In the genomic region with DNA sequence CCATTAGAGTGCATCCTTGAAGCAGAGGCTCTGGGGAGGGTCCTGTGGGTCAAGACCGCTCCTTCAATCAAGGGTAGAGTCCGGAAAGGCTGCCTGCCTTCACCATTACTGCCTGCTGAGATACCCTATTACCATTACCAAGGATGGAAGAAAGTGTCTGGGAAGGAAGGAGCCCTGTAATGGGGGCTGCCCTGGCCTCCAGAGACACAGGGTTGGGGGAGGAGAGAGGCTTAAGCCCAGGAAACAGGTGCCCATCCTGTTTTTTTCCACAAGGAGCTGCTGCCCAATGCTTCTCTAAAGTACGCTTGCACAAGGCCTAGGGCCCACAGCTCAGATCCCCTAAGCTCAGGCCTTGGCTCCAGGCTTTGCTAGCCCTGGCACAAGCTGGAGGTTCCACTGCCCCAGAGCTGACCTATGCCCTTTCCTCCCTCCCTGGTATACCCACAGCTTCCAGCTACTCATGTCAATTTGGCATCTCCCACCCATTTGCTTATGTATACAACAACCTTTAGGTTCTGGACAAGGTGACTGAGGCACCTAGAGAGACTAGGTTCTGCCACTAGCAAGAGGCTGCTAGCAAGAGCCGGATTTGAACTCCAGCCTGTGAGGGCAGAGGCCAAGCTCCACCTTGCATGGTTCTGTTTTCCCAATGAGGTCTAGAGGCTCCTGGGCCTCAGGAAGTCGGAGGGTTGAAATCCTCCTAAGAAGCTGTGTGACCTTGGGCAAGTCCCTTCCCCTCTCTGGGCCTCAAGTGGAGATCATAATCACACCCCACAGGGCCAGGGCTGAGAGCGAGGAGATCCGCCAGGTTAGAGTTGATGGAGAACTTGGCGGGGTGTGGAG, we compare ENCODE assay signal across 13 cellular contexts. TPM values are rescaled to one million over a fixed set of nuclear protein-coding genes. Genes with fewer than 3 reads are reported as not detected.
DNase-seq lines count a peak whose midpoint lies in the region; ATAC-seq, FAIRE-seq and TF ChIP-seq lines count a peak whose summit lies in the region.
"Had no signal": no experiment of that assay in that cellular context is flagged by ENCODE, and none has a peak within 500 bp of the region (broad histone marks: within the 10 kb centered on the region; RNA-seq: fewer than 3 reads in every experiment).

No MANE protein-coding gene starts in this region.

- no peaks in the 10 kb centered on the region for H3K36me3 ChIP-seq in Loucy (ENCODE audit: insufficient read depth, low read length)
- H3K36me3 ChIP-seq in K562 (ENCODE audit: control insufficient read depth, insufficient read depth, low read length), result peaks cover 32% of the 10 kb centered on the region; the same call in 1 of the 3 replicates

- TF ChIP-seq CTCF in Loucy (conservative IDR thresholded peaks at IDR 0.05; ENCODE audit: low read length) (no peak), K562 (IDR thresholded peaks at IDR 0.05 in 2 of 3, conservative IDR thresholded peaks at IDR 0.05 in 1 of 3; ENCODE audit: insufficient read depth in 2 of 3, low read depth in 1 of 3, low read length in 3 of 3) (no peak)

- H3K9me3 Mint-ChIP-seq in natural killer cell treated with Interleukin-12 subunit alpha and Interleukin-12 subunit beta and Interleukin-15 and Interleukin-18, amount 100 ng/mL, for 72 hours, result no peaks in the 10 kb centered on the region

- peaks cover 12 to 32% of the 10 kb centered on the region in 2 donors for H3K4me1 Mint-ChIP-seq in natural killer cell treated with Interleukin-12 subunit alpha and Interleukin-12 subunit beta and Interleukin-15 and Interleukin-18, amount 100 ng/mL, for 72 hours (ENCODE audit: low read depth in 2 of 2)

- no peak overlapping the region for H3K27ac Mint-ChIP-seq in natural killer cell treated with Interleukin-12 subunit alpha and Interleukin-12 subunit beta and Interleukin-15 and Interleukin-18, amount 100 ng/mL, for 72 hours

- H3K27ac ChIP-seq in K562 (ENCODE audit: extremely low read depth, low read depth, low read length), result no peak overlapping the region; the same call in 2 of the 3 replicates
- H3K27ac ChIP-seq: SK-N-MC had no signal

- in situ Hi-C loops in K562 (cut with MboI), result no loop called here

- peaks cover 3% of the 10 kb centered on the region; the same call in 1 of the 2 replicates for H3F3A ChIP-seq in Loucy (ENCODE audit: low read depth)

- no TSS peak for BruUV-seq in K562 (replicated peaks; lab: Mats Ljungman, UMichigan)

- POLR2A ChIA-PET in K562 (lab: Yijun Ruan, JAX), result interaction anchor here (0.5 to 7.8 kb wide), 7 partner anchors 8 to 613 kb away, joined by 3 to 58 read pairs (median 3); partner anchors contain the start of gene FERMT3

- FAIRE-seq in K562 (lab: Jason Lieb, UNC), result peak; percentile 19
- FAIRE-seq: GM19239, kidney had no signal

- H3K9me2 ChIP-seq in Loucy (replicated peaks; ENCODE audit: low read depth, low read length), result no peaks in the 10 kb centered on the region

- H3K79me2 ChIP-seq in Loucy (ENCODE audit: insufficient read depth, low read length) (peaks cover 21% of the 10 kb centered on the region), K562 (ENCODE audit: control insufficient read depth, insufficient read depth, low read length) (peaks cover 43% of the 10 kb centered on the region)

- H3K4me3 ChIP-seq in Loucy (ENCODE audit: low read length, poor library complexity, severe bottlenecking) (no peak overlapping the region), K562 (no peak overlapping the region)

- no peaks in the 10 kb centered on the region for H3K9me1 ChIP-seq in K562 (ENCODE audit: control insufficient read depth, insufficient read depth, low read length)

- WGBS in K562 (ENCODE audit: insufficient coverage, low coverage, missing lambda C conversion rate), result 51% methylated on average over 6 of the region's 8 CpGs

- H3K27me3 Mint-ChIP-seq in natural killer cell treated with Interleukin-12 subunit alpha and Interleukin-12 subunit beta and Interleukin-15 and Interleukin-18, amount 100 ng/mL, for 72 hours, result no peaks in the 10 kb centered on the region

- no peak overlapping the region for H2AFZ ChIP-seq in Loucy (ENCODE audit: low read length)
- no peak overlapping the region for H2AFZ ChIP-seq in K562 (ENCODE audit: low read depth, low read length)

- H4K20me1 ChIP-seq in Loucy (ENCODE audit: insufficient read depth, low read length, poor library complexity, severe bottlenecking) (peaks cover 14% of the 10 kb centered on the region), K562 (replicated peaks; ENCODE audit: control insufficient read depth, insufficient read depth, low read length) (peaks cover 7% of the 10 kb centered on the region)

- H3K9me3 ChIP-seq in Loucy (ENCODE audit: insufficient read depth, low read depth, low read length) (no peaks in the 10 kb centered on the region), K562 (replicated peaks; ENCODE audit: control insufficient read depth, insufficient read depth, low read depth, low read length) (no peaks in the 10 kb centered on the region)

- intact Hi-C loops in K562 (cut with micrococcal nuclease), result loop anchor here (10.0 kb wide), 1 partner anchor 55 kb away; the partner anchor contains the start of genes CATSPERZ and ESRRA

- ATAC-seq in K562 (no peak), HG03354 (IDR thresholded peaks at IDR 0.05; ENCODE audit: poor library complexity, severe bottlenecking, unreplicated experiment) (no peak), GM19452 (IDR thresholded peaks at IDR 0.05; ENCODE audit: unreplicated experiment) (no peak)
- no peak for ATAC-seq in natural killer cell treated with Interleukin-12 subunit alpha and Interleukin-12 subunit beta and Interleukin-15 and Interleukin-18, amount 100 ng/mL, for 72 hours

- CTCF ChIA-PET in K562 (lab: Yijun Ruan, JAX; ENCODE audit: low intra/inter-chr PET ratio), result no interaction called here

- H3K4me1 ChIP-seq in Loucy (ENCODE audit: insufficient read depth, low read length, poor library complexity, severe bottlenecking), result peaks cover 36% of the 10 kb centered on the region
- peaks cover 30 to 89% of the 10 kb centered on the region in 2 experiments for H3K4me1 ChIP-seq in K562 (replicated peaks in 1 of 2; ENCODE audit: control insufficient read depth in 2 of 2, insufficient read depth in 2 of 2, low read length in 2 of 2)

- DNase-seq in DMS53 (lab: John Stamatoyannopoulos, UW), result peak; percentile 32
- no peak for DNase-seq in DMS53 treated with DMSO at 0.1 percent for 48 hours (lab: John Stamatoyannopoulos, UW; ENCODE audit: unreplicated experiment)
- peak in 1 of 4 experiments; percentile 32 for DNase-seq in K562 (ENCODE audit: extremely low read depth in 1 of 4, low spot score in 3 of 4)
- DNase-seq in natural killer cell treated with Interleukin-12 subunit alpha and Interleukin-12 subunit beta and Interleukin-15 and Interleukin-18, amount 100 ng/mL, for 72 hours (ENCODE audit: low spot score), result no peak
- no peak for DNase-seq in SIG-M5 (lab: John Stamatoyannopoulos, UW)
- DNase-seq: GOT3, kidney, NCI-H748 treated with DMSO at 0.1 percent for 48 hours had no signal

- peak overlapping the region; percentile 57 for H3K4me3 Mint-ChIP-seq in natural killer cell treated with Interleukin-12 subunit alpha and Interleukin-12 subunit beta and Interleukin-15 and Interleukin-18, amount 100 ng/mL, for 72 hours

- H3K4me2 ChIP-seq in Loucy (ENCODE audit: low read depth, low read length, poor library complexity, severe bottlenecking) (peak overlapping the region; percentile 89), K562 (ENCODE audit: insufficient read depth, low read length) (no peak overlapping the region)

- H3K9ac ChIP-seq in Loucy (ENCODE audit: low read depth, low read length, poor library complexity, severe bottlenecking) (no peak overlapping the region), K562 (ENCODE audit: insufficient read depth in 1 of 2, low read depth in 2 of 2, low read length in 2 of 2) (peak overlapping the region in 1 of 2 experiments; percentile 95; a peak in 2 of 4 replicates)

- TF ChIP-seq EP300 in K562 (IDR thresholded peaks at IDR 0.05; ENCODE audit: low read length), result no peak

- no peaks in the 10 kb centered on the region for H3K36me3 Mint-ChIP-seq in natural killer cell treated with Interleukin-12 subunit alpha and Interleukin-12 subunit beta and Interleukin-15 and Interleukin-18, amount 100 ng/mL, for 72 hours

- H3K27me3 ChIP-seq in Loucy (ENCODE audit: insufficient read depth, low read length, poor library complexity, severe bottlenecking), result no peaks in the 10 kb centered on the region
- H3K27me3 ChIP-seq in K562 (ENCODE audit: control insufficient read depth in 2 of 2, insufficient read depth in 2 of 2, low read length in 2 of 2), result no peaks in the 10 kb centered on the region

- no peak for TF ChIP-seq RAD21 in K562 (CRISPR knock-in tag; conservative IDR thresholded peaks at IDR 0.05 in 1 of 2, IDR thresholded peaks at IDR 0.05 in 1 of 2)

- TF ChIP-seq POLR2A in K562 (conservative IDR thresholded peaks at IDR 0.05), result no peak

RNA-seq across cellular contexts. Expression of gene PLCB3, which starts 1.5 kb away (rescaled TPM):
- 41.0 and 132 TPM in 2 replicates for total RNA-seq in K562 (2011; cell fraction: chromatin; rRNA removed; ENCODE audit: low replicate concordance)
- total RNA-seq in K562 (2011; cell fraction: nucleolus; rRNA removed), result 77.6 and 79.7 TPM in 2 replicates
- 28.1 and 43.7 TPM in 2 replicates for total RNA-seq in K562 (2011; cell fraction: nucleoplasm; rRNA removed)
- total RNA-seq in K562 (2014; rRNA removed) (33.6 and 42.5 TPM in 2 replicates), K562 (2014; rRNA removed; fragmentation: Illumina TruSeq; extraction: Trizol) (7.0 and 8.4 TPM in 2 replicates), K562 (2015; rRNA removed; fragmentation: Illumina TruSeq; extraction: Trizol) (14.6 and 14.9 TPM in 2 replicates), K562 (2021) (37.1 and 44.8 TPM in 2 replicates)
- polyA plus RNA-seq in K562 (2011; rRNA removed) (11.5 and 18.0 TPM in 2 replicates), K562 (2014; fragmentation: Illumina TruSeq; extraction: Trizol) (16.0 and 23.9 TPM in 2 replicates), K562 (2014; fragmentation: Nextera tagmentation; extraction: Ambion mirVana) (under 1 TPM; 0.31 to 0.37 TPM), K562 (2014; rRNA removed) (24.7 and 27.6 TPM in 2 replicates)
- 10.3 and 18.2 TPM in 2 replicates for polyA plus RNA-seq in K562 (2011; cell fraction: cytosol; rRNA removed)
- polyA plus RNA-seq in K562 (2011; cell fraction: nucleus; rRNA removed), result 77.2 and 104 TPM in 2 replicates
- 23.9 and 26.4 TPM in 2 replicates for polyA plus RNA-seq in K562 (2012)
- polyA minus RNA-seq in K562 (2011; rRNA and poly(A)+ RNA removed), result 9.7 and 13.1 TPM in 2 replicates
- polyA minus RNA-seq in K562 (2011; cell fraction: cytosol; rRNA and poly(A)+ RNA removed), result 19.2 and 19.7 TPM in 2 replicates
- polyA minus RNA-seq in K562 (2011; cell fraction: nucleus; rRNA and poly(A)+ RNA removed), result 20.1 and 25.0 TPM in 2 replicates
- 10 to 100 TPM; 13.9 to 16.4 TPM for total RNA-seq in natural killer cell treated with Interleukin-12 subunit alpha and Interleukin-12 subunit beta and Interleukin-15 and Interleukin-18, amount 100 ng/mL, for 72 hours

RNA-seq across cellular contexts. Expression of gene PPP1R14B, which starts 3.0 kb away (rescaled TPM):
- 22.4 and 60.4 TPM in 2 replicates for total RNA-seq in K562 (2011; cell fraction: chromatin; rRNA removed; ENCODE audit: low replicate concordance)
- total RNA-seq in K562 (2011; cell fraction: nucleolus; rRNA removed), result 71.5 and 97.6 TPM in 2 replicates
- total RNA-seq in K562 (2011; cell fraction: nucleoplasm; rRNA removed), result 71.8 and 129 TPM in 2 replicates
- total RNA-seq in K562 (2014; rRNA removed), result 566 and 592 TPM in 2 replicates
- total RNA-seq in K562 (2014; rRNA removed; fragmentation: Illumina TruSeq; extraction: Trizol), result 114 and 162 TPM in 2 replicates
- 300 and 321 TPM in 2 replicates for total RNA-seq in K562 (2015; rRNA removed; fragmentation: Illumina TruSeq; extraction: Trizol)
- total RNA-seq in K562 (2021), result 391 and 402 TPM in 2 replicates
- 182 and 196 TPM in 2 replicates for polyA plus RNA-seq in K562 (2011; rRNA removed)
- 198 and 362 TPM in 2 replicates for polyA plus RNA-seq in K562 (2011; cell fraction: cytosol; rRNA removed)
- 169 and 217 TPM in 2 replicates for polyA plus RNA-seq in K562 (2011; cell fraction: nucleus; rRNA removed)
- polyA plus RNA-seq in K562 (2012), result 195 and 318 TPM in 2 replicates
- 212 and 254 TPM in 2 replicates for polyA plus RNA-seq in K562 (2014; fragmentation: Illumina TruSeq; extraction: Trizol)
- polyA plus RNA-seq in K562 (2014; fragmentation: Nextera tagmentation; extraction: Ambion mirVana), result 10 to 100 TPM in 1 of 2 experiments, 1 to 10 TPM in 1; 7.7 to 17.5 TPM
- polyA plus RNA-seq in K562 (2014; rRNA removed), result 312 and 380 TPM in 2 replicates
- polyA minus RNA-seq in K562 (2011; rRNA and poly(A)+ RNA removed), result 33.2 and 49.9 TPM in 2 replicates
- 84.7 and 86.5 TPM in 2 replicates for polyA minus RNA-seq in K562 (2011; cell fraction: cytosol; rRNA and poly(A)+ RNA removed)
- 27.9 and 34.1 TPM in 2 replicates for polyA minus RNA-seq in K562 (2011; cell fraction: nucleus; rRNA and poly(A)+ RNA removed)
- total RNA-seq in natural killer cell treated with Interleukin-12 subunit alpha and Interleukin-12 subunit beta and Interleukin-15 and Interleukin-18, amount 100 ng/mL, for 72 hours, result 100 to 1,000 TPM; 130 to 236 TPM

RNA-seq across cellular contexts. Expression of gene FKBP2, which starts 8.9 kb away (rescaled TPM):
- total RNA-seq in K562 (2011; cell fraction: chromatin; rRNA removed; ENCODE audit: low replicate concordance), result 24.7 and 45.5 TPM in 2 replicates
- 58.4 and 66.4 TPM in 2 replicates for total RNA-seq in K562 (2011; cell fraction: nucleolus; rRNA removed)
- 56.3 and 59.5 TPM in 2 replicates for total RNA-seq in K562 (2011; cell fraction: nucleoplasm; rRNA removed)
- total RNA-seq in K562 (2014; rRNA removed) (151 TPM in 2 replicates), K562 (2014; rRNA removed; fragmentation: Illumina TruSeq; extraction: Trizol) (28.0 and 49.2 TPM in 2 replicates), K562 (2015; rRNA removed; fragmentation: Illumina TruSeq; extraction: Trizol) (73.1 and 79.0 TPM in 2 replicates), K562 (2021) (44.5 and 58.1 TPM in 2 replicates)
- polyA plus RNA-seq in K562 (2011; rRNA removed) (30.8 and 36.6 TPM in 2 replicates), K562 (2014; fragmentation: Illumina TruSeq; extraction: Trizol) (71.7 and 83.5 TPM in 2 replicates), K562 (2014; fragmentation: Nextera tagmentation; extraction: Ambion mirVana) (10 to 100 TPM in 1 of 2 experiments, 1 to 10 TPM in 1; 3.5 to 27.1 TPM), K562 (2014; rRNA removed) (92.2 and 110 TPM in 2 replicates)
- 60.1 and 75.2 TPM in 2 replicates for polyA plus RNA-seq in K562 (2011; cell fraction: cytosol; rRNA removed)
- polyA plus RNA-seq in K562 (2011; cell fraction: nucleus; rRNA removed), result 52.4 and 56.6 TPM in 2 replicates
- polyA plus RNA-seq in K562 (2012), result 115 and 123 TPM in 2 replicates
- polyA minus RNA-seq in K562 (2011; rRNA and poly(A)+ RNA removed), result 10.6 and 16.1 TPM in 2 replicates
- 33.8 and 40.5 TPM in 2 replicates for polyA minus RNA-seq in K562 (2011; cell fraction: cytosol; rRNA and poly(A)+ RNA removed)
- 7.8 and 14.2 TPM in 2 replicates for polyA minus RNA-seq in K562 (2011; cell fraction: nucleus; rRNA and poly(A)+ RNA removed)
- 10 to 100 TPM; 33.1 to 53.5 TPM for total RNA-seq in natural killer cell treated with Interleukin-12 subunit alpha and Interleukin-12 subunit beta and Interleukin-15 and Interleukin-18, amount 100 ng/mL, for 72 hours

RNA-seq across cellular contexts. Expression of gene VEGFB, which starts 15.4 kb away (rescaled TPM):
- total RNA-seq in K562 (2011; cell fraction: chromatin; rRNA removed; ENCODE audit: low replicate concordance), result 16.1 and 40.0 TPM in 2 replicates
- 23.4 and 32.0 TPM in 2 replicates for total RNA-seq in K562 (2011; cell fraction: nucleolus; rRNA removed)
- total RNA-seq in K562 (2011; cell fraction: nucleoplasm; rRNA removed), result 31.9 and 33.0 TPM in 2 replicates
- total RNA-seq in K562 (2014; rRNA removed), result 28.2 and 44.3 TPM in 2 replicates
- total RNA-seq in K562 (2014; rRNA removed; fragmentation: Illumina TruSeq; extraction: Trizol), result 21.0 and 22.6 TPM in 2 replicates
- total RNA-seq in K562 (2015; rRNA removed; fragmentation: Illumina TruSeq; extraction: Trizol), result 25.7 and 28.0 TPM in 2 replicates
- total RNA-seq in K562 (2021), result 83.4 and 88.3 TPM in 2 replicates
- 11.0 and 13.5 TPM in 2 replicates for polyA plus RNA-seq in K562 (2011; rRNA removed)
- 12.1 and 16.0 TPM in 2 replicates for polyA plus RNA-seq in K562 (2011; cell fraction: cytosol; rRNA removed)
- 25.1 and 26.2 TPM in 2 replicates for polyA plus RNA-seq in K562 (2011; cell fraction: nucleus; rRNA removed)
- polyA plus RNA-seq in K562 (2012), result 97.3 and 181 TPM in 2 replicates
- 35.2 and 41.4 TPM in 2 replicates for polyA plus RNA-seq in K562 (2014; fragmentation: Illumina TruSeq; extraction: Trizol)
- polyA plus RNA-seq in K562 (2014; fragmentation: Nextera tagmentation; extraction: Ambion mirVana), result 10 to 100 TPM; 12.0 to 12.1 TPM
- polyA plus RNA-seq in K562 (2014; rRNA removed), result 31.8 and 35.8 TPM in 2 replicates
- polyA minus RNA-seq in K562 (2011; rRNA and poly(A)+ RNA removed), result 4.2 and 6.2 TPM in 2 replicates
- 21.2 and 26.0 TPM in 2 replicates for polyA minus RNA-seq in K562 (2011; cell fraction: cytosol; rRNA and poly(A)+ RNA removed)
- polyA minus RNA-seq in K562 (2011; cell fraction: nucleus; rRNA and poly(A)+ RNA removed), result 3.2 and 4.9 TPM in 2 replicates
- 10 to 100 TPM; 38.7 to 42.3 TPM for total RNA-seq in natural killer cell treated with Interleukin-12 subunit alpha and Interleukin-12 subunit beta and Interleukin-15 and Interleukin-18, amount 100 ng/mL, for 72 hours

RNA-seq across cellular contexts. Expression of gene DNAJC4, which starts 19.4 kb away (rescaled TPM):
- 39.7 and 112 TPM in 2 replicates for total RNA-seq in K562 (2011; cell fraction: chromatin; rRNA removed; ENCODE audit: low replicate concordance)
- 78.0 and 98.9 TPM in 2 replicates for total RNA-seq in K562 (2011; cell fraction: nucleolus; rRNA removed)
- 64.2 and 65.8 TPM in 2 replicates for total RNA-seq in K562 (2011; cell fraction: nucleoplasm; rRNA removed)
- total RNA-seq in K562 (2014; rRNA removed), result 16.4 and 20.2 TPM in 2 replicates
- 6.6 and 11.2 TPM in 2 replicates for total RNA-seq in K562 (2014; rRNA removed; fragmentation: Illumina TruSeq; extraction: Trizol)
- 19.3 and 19.9 TPM in 2 replicates for total RNA-seq in K562 (2015; rRNA removed; fragmentation: Illumina TruSeq; extraction: Trizol)
- total RNA-seq in K562 (2021), result 27.6 and 31.8 TPM in 2 replicates
- polyA plus RNA-seq in K562 (2011; rRNA removed), result 23.9 and 45.1 TPM in 2 replicates
- 30.8 and 65.5 TPM in 2 replicates for polyA plus RNA-seq in K562 (2011; cell fraction: cytosol; rRNA removed)
- polyA plus RNA-seq in K562 (2011; cell fraction: nucleus; rRNA removed), result 110 and 164 TPM in 2 replicates
- 34.0 and 79.2 TPM in 2 replicates for polyA plus RNA-seq in K562 (2012)
- polyA plus RNA-seq in K562 (2014; fragmentation: Illumina TruSeq; extraction: Trizol), result 28.0 and 37.5 TPM in 2 replicates
- 1 to 10 TPM; 4.0 to 4.6 TPM for polyA plus RNA-seq in K562 (2014; fragmentation: Nextera tagmentation; extraction: Ambion mirVana)
- 32.6 and 42.9 TPM in 2 replicates for polyA plus RNA-seq in K562 (2014; rRNA removed)
- 7.1 and 9.0 TPM in 2 replicates for polyA minus RNA-seq in K562 (2011; rRNA and poly(A)+ RNA removed)
- 12.6 and 23.5 TPM in 2 replicates for polyA minus RNA-seq in K562 (2011; cell fraction: cytosol; rRNA and poly(A)+ RNA removed)
- polyA minus RNA-seq in K562 (2011; cell fraction: nucleus; rRNA and poly(A)+ RNA removed), result 15.8 and 16.0 TPM in 2 replicates
- total RNA-seq in natural killer cell treated with Interleukin-12 subunit alpha and Interleukin-12 subunit beta and Interleukin-15 and Interleukin-18, amount 100 ng/mL, for 72 hours, result 10 to 100 TPM; 31.2 to 33.0 TPM
